8 cellular contexts compared by ENCODE assay signal in the genomic region with DNA sequence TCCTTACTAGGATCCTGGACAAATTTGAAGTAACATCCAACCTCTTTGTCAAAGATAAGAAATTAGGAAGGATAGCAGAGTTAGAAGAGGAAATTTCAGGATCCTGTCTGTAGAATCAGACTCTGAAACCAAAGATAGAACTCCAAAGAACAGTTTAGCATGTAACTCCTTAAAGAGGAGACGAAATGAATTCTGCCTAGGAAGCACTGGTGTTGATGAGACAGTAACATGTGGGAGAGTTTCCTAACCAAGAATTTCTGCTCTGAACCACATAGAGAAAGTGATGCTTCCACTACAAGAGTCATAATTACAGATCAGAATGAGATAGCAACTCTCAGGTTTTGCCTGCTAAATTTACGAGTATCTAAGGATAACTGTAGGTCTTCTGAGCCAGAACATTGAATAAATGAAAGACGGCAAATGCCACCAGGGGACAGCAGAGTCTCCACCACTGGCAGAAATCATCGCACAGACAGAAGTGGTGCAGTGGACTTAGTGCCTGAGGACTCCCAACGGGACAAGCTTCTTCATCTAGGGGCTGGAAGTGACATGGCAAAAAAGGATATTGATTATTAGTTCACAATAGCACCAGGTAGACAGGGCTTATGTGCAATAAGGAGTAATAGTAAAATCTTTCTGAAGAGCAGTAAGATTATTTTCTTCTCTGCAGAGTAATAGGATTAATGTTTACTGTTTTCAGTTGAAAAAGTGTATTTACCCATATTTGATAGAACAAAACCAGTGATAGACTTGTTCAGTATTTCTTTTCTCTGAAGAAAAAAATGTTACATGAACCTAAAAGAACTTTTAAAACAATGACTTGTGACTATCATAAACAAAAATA. TPM values are rescaled to one million over a fixed set of nuclear protein-coding genes. Genes with fewer than 3 reads are reported as not detected.
DNase-seq lines count a peak whose midpoint lies in the region; ATAC-seq, FAIRE-seq and TF ChIP-seq lines count a peak whose summit lies in the region.

No MANE protein-coding gene starts in this region.

- H3K4me1 ChIP-seq in Peyer's patch: no peaks in the 10 kb centered on the region
- H3K4me1 ChIP-seq in pancreas: no peaks in the 10 kb centered on the region

- H3K9me3 ChIP-seq in Peyer's patch (no peaks in the 10 kb centered on the region), pancreas (no peaks in the 10 kb centered on the region)

- TF ChIP-seq POLR2A in Peyer's patch (IDR thresholded peaks at IDR 0.05) (no peak), GM12891 (IDR thresholded peaks at IDR 0.05; ENCODE audit: low read depth, low read length) (no peak)

- DNase-seq in DMS153 treated with DMSO at 0.1 percent for 48 hours (lab: John Stamatoyannopoulos, UW; ENCODE audit: unreplicated experiment) (peak; percentile 23), HL-60 (ENCODE audit: low read depth in 1 of 2, low spot score in 1 of 2) (peak in 1 of 2 experiments; percentile 51), Peyer's patch (peak; percentile 25 to 82 (median 53)), frontal cortex (ENCODE audit: low spot score in 2 of 2) (peak; percentile 66 to 67), pancreas (peak in 4 of 6 donors; percentile 31 to 73 (median 48)), GM12891 (ENCODE audit: insufficient read length, low spot score) (no peak)
- peak; percentile 25 for DNase-seq in activated effector memory CD4-positive, alpha-beta T cell treated with Interleukin-2 at 50 U/mL for 16 hours

- H3K36me3 ChIP-seq in Peyer's patch (no peaks in the 10 kb centered on the region), pancreas (no peaks in the 10 kb centered on the region)

- TF ChIP-seq CTCF in HL-60 (IDR thresholded peaks at IDR 0.05; ENCODE audit: insufficient read depth, low read length) (peak; percentile 70), Peyer's patch (IDR thresholded peaks at IDR 0.05) (peak in 5 of 6 experiments; percentile 32 to 95 (median 93)), pancreas (IDR thresholded peaks at IDR 0.05) (peak; percentile 27 to 77 (median 73))

- H3K27ac ChIP-seq in HL-60 (replicated peaks) (no peak overlapping the region), Peyer's patch (no peak overlapping the region), pancreas (no peak overlapping the region)

- peak; percentile 76 for ATAC-seq in GM19467 (IDR thresholded peaks at IDR 0.05; ENCODE audit: unreplicated experiment)
- peak; percentile 79 to 100 (median 98) for ATAC-seq in pancreas

- H3K4me3 ChIP-seq in HL-60 (replicated peaks; ENCODE audit: insufficient read depth, low read length): no peak overlapping the region
- H3K4me3 ChIP-seq in Peyer's patch: no peak overlapping the region
- H3K4me3 ChIP-seq in pancreas: no peak overlapping the region

- intact Hi-C loops in pancreas (cut with DNase I): loop anchor here in 2 of 3 donors (5.0 to 10.0 kb wide), 3 partner anchors 117 to 475 kb away; no protein-coding TSS in a partner anchor

- H3K27me3 ChIP-seq in HL-60 (ENCODE audit: insufficient read depth, poor library complexity, severe bottlenecking) (no peaks in the 10 kb centered on the region), Peyer's patch (no peaks in the 10 kb centered on the region), pancreas (no peaks in the 10 kb centered on the region)

- 18 to 22% methylated on average over 5 of the region's 5 CpGs for WGBS in pancreas, 2 donors

- FAIRE-seq in frontal cortex (lab: Jason Lieb, UNC): peak; percentile 52
- no peak for FAIRE-seq in pancreas (lab: Jason Lieb, UNC)
- FAIRE-seq in GM12891 (lab: Jason Lieb, UNC): no peak

TF ChIP-seq in GM12891, 5 proteins besides CTCF, POLR2A, EP300 and RAD21:
- TF ChIP-seq TAF1 (IDR thresholded peaks at IDR 0.05; ENCODE audit: low read depth, low read length) (no peak), PAX5 (IDR thresholded peaks at IDR 0.05; ENCODE audit: insufficient read depth, low read length, severe bottlenecking) (no peak), POLR2AphosphoS5 (IDR thresholded peaks at IDR 0.05; ENCODE audit: low read depth, low read length) (no peak), SPI1 (IDR thresholded peaks at IDR 0.05; ENCODE audit: low read depth, low read length) (no peak), POU2F2 (IDR thresholded peaks at IDR 0.05; ENCODE audit: low read depth, low read length) (no peak)

RNA-seq across cellular contexts. Expression of gene PPID, which starts 6.7 kb away (rescaled TPM):
- 10 to 100 TPM; 21.9 to 60.2 (median 28.3) TPM for total RNA-seq in Peyer's patch
- total RNA-seq in frontal cortex: 28.9 TPM
- total RNA-seq in pancreas: 10 to 100 TPM in 1 of 6 donors, 1 to 10 TPM in 5; 5.6 to 14.5 (median 8.0) TPM
- polyA plus RNA-seq in pancreas: 10 to 100 TPM in 1 of 2 donors, 1 to 10 TPM in 1; 9.0 to 12.0 TPM
- 19.4 TPM for polyA plus RNA-seq in GM12891 (2012; ENCODE audit: low read depth, missing spikeins)

RNA-seq across cellular contexts. Expression of gene FNIP2, which starts 38.9 kb away (rescaled TPM):
- total RNA-seq in Peyer's patch (10 to 100 TPM; 31.9 to 40.8 (median 38.6) TPM), frontal cortex (63.2 TPM), pancreas (10 to 100 TPM; 13.6 to 28.2 (median 16.6) TPM)
- 1 to 10 TPM; 5.4 to 6.3 TPM for polyA plus RNA-seq in pancreas
- 0.09 TPM for polyA plus RNA-seq in GM12891 (2012; ENCODE audit: low read depth, missing spikeins)

RNA-seq across cellular contexts. Expression of gene ETFDH, which starts 57.8 kb away (rescaled TPM):
- total RNA-seq in Peyer's patch: 100 to 1,000 TPM in 3 of 4 donors, 10 to 100 TPM in 1; 51.2 to 219 (median 112) TPM
- total RNA-seq in frontal cortex: 18.8 TPM
- total RNA-seq in pancreas: 10 to 100 TPM; 11.6 to 21.1 (median 13.5) TPM
- polyA plus RNA-seq in pancreas: 10 to 100 TPM; 14.7 to 33.3 TPM
- 13.1 TPM for polyA plus RNA-seq in GM12891 (2012; ENCODE audit: low read depth, missing spikeins)

RNA-seq across cellular contexts. Expression of gene C4orf46, which starts 58.3 kb away (rescaled TPM):
- total RNA-seq in Peyer's patch: 1 to 10 TPM; 1.6 to 3.3 (median 2.7) TPM
- total RNA-seq in frontal cortex: 28.9 TPM
- total RNA-seq in pancreas: 1 to 10 TPM; 1.0 to 2.7 (median 1.4) TPM
- polyA plus RNA-seq in pancreas: 1 to 10 TPM; 1.3 to 2.5 TPM
- polyA plus RNA-seq in GM12891 (2012; ENCODE audit: low read depth, missing spikeins): 7.5 TPM
